ENCODE assay signal across 1 cellular context in genomic region chr15:98660055-98660454, GRCh38.
TF ChIP-seq lines count a peak whose summit lies in the region.

No MANE protein-coding gene starts in this region.

TF ChIP-seq in A549, 52 proteins besides CTCF, POLR2A, EP300 and RAD21 (continued from another document):
- TF ChIP-seq BCL3 (IDR thresholded peaks at IDR 0.05) (no peak), ZNF302 (CRISPR knock-in tag; IDR thresholded peaks at IDR 0.05) (no peak), ZC3H11A (IDR thresholded peaks at IDR 0.05) (no peak), RARB (CRISPR knock-in tag; IDR thresholded peaks at IDR 0.05) (no peak), HOXA7 (CRISPR knock-in tag; IDR thresholded peaks at IDR 0.05) (no peak), RCOR1 (IDR thresholded peaks at IDR 0.05; ENCODE audit: low read depth, low read length) (no peak), TFCP2L1 (CRISPR knock-in tag; IDR thresholded peaks at IDR 0.05) (no peak), NFE2L2 (conservative IDR thresholded peaks at IDR 0.05; ENCODE audit: low read length) (no peak)
